8 cellular contexts compared by ENCODE assay signal in the genomic region with DNA sequence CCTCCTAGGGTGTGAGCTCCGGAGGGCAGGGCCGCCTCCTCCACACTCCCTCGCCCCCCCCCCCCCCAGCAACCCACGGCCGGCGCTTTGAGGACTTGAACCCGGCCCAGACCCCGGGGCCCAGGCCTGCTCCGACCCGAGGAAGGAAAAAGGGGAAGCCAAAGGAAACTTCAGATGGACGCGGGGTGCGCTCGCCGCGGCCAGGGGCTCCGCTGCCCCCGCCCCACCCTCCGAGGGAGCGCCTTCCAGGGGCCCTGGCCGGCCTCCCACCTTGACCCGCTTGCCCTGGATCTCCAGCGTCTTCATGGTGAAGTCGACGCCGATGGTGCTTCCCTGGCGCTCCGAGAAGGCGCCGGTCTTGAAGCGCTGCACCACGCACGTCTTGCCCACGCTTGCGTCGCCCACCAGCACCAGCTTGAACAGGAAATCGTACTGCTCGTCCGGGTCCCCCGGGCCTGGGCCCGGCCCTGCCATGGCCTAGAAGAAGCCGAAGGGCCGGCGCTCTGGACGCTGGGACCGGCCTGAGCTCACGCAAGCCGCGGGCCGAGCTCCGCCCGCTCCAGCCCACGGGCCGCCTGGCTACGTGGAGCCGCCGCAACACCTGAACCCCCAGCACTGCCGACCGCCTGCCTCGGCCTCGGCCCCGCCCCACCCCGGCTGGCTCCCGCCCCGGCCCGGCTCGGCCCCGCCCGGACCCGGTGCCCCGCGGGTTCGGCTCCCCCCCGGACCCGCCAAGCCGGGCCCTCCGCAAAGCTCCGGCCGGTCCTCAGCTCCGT. TPM values are rescaled to one million over a fixed set of nuclear protein-coding genes. Genes with fewer than 3 reads are reported as not detected.
DNase-seq lines count a peak whose midpoint lies in the region; ATAC-seq, FAIRE-seq and TF ChIP-seq lines count a peak whose summit lies in the region.

No MANE protein-coding gene starts in this region.

- H3K36me3 ChIP-seq in bronchial epithelial cell (ENCODE audit: control insufficient read depth, insufficient read depth, low read length) (peaks cover 5% of the 10 kb centered on the region), stomach smooth muscle (ENCODE audit: control insufficient read depth in 2 of 2, insufficient read depth in 2 of 2, low read length in 2 of 2) (peaks cover 0 to 2% of the 10 kb centered on the region in 2 donors)

- peak overlapping the region; percentile 74 to 76 for H3K9ac ChIP-seq in stomach smooth muscle (ENCODE audit: low read length in 2 of 2)

- FAIRE-seq in bronchial epithelial cell (lab: Jason Lieb, UNC), result no peak

- TF ChIP-seq CTCF in HFF-Myc (IDR thresholded peaks at IDR 0.05; ENCODE audit: low read depth, low read length, missing control alignments) (no peak), bronchial epithelial cell (IDR thresholded peaks at IDR 0.05; ENCODE audit: insufficient read depth, low read length, severe bottlenecking) (no peak)

- ATAC-seq in SK-N-SH treated with all-trans-retinoic acid at 6 μM for 48 hours, result peak; percentile 24; the same call in 2 of the 3 replicates
- peak; percentile 68 for ATAC-seq in left lobe of liver
- no peak for ATAC-seq in GM18873 (IDR thresholded peaks at IDR 0.05; ENCODE audit: low FRiP score, unreplicated experiment)
- ATAC-seq in GM18868 (IDR thresholded peaks at IDR 0.05; ENCODE audit: unreplicated experiment), result no peak

- H3K4me3 ChIP-seq in HFF-Myc (replicated peaks; ENCODE audit: low read depth, low read length), result peak overlapping the region; percentile 70
- peak overlapping the region; percentile 69 for H3K4me3 ChIP-seq in bronchial epithelial cell (ENCODE audit: low read depth, low read length)
- H3K4me3 ChIP-seq in stomach smooth muscle (ENCODE audit: low read length in 2 of 2), result peak overlapping the region; percentile 64 to 86

- no peaks in the 10 kb centered on the region for H3K9me3 ChIP-seq in stomach smooth muscle (ENCODE audit: control insufficient read depth in 2 of 2, low read length in 2 of 2)

- peaks cover 32% of the 10 kb centered on the region for H3K4me1 ChIP-seq in stomach smooth muscle (ENCODE audit: control insufficient read depth, insufficient read depth, low read length)

- H3K27ac ChIP-seq in stomach smooth muscle (ENCODE audit: low read length), result peak overlapping the region; percentile 80

- H3K27me3 ChIP-seq in bronchial epithelial cell (ENCODE audit: control insufficient read depth, insufficient read depth, low read length), result no peaks in the 10 kb centered on the region
- H3K27me3 ChIP-seq in stomach smooth muscle (ENCODE audit: control insufficient read depth in 1 of 2, insufficient read depth in 2 of 2, low read length in 2 of 2), result no peaks in the 10 kb centered on the region

- DNase-seq in DMS53 (lab: John Stamatoyannopoulos, UW), result peak; percentile 31
- DNase-seq in HFF-Myc (ENCODE audit: extremely low read depth, low read depth), result no peak
- DNase-seq in bronchial epithelial cell (ENCODE audit: low read depth), result no peak
- DNase-seq in left lobe of liver (ENCODE audit: low spot score), result no peak

TF ChIP-seq in SK-N-SH treated with all-trans-retinoic acid at 6 μM for 48 hours, 23 proteins besides CTCF, POLR2A, EP300 and RAD21:
- TF ChIP-seq, protein P1, sequence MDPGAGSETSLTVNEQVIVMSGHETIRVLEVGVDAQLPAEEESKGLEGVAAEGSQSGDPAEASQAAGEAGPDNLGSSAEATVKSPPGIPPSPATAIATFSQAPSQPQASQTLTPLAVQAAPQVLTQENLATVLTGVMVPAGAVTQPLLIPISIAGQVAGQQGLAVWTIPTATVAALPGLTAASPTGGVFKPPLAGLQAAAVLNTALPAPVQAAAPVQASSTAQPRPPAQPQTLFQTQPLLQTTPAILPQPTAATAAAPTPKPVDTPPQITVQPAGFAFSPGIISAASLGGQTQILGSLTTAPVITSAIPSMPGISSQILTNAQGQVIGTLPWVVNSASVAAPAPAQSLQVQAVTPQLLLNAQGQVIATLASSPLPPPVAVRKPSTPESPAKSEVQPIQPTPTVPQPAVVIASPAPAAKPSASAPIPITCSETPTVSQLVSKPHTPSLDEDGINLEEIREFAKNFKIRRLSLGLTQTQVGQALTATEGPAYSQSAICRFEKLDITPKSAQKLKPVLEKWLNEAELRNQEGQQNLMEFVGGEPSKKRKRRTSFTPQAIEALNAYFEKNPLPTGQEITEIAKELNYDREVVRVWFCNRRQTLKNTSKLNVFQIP (CRISPR knock-in tag; IDR thresholded peaks at IDR 0.05; ENCODE audit: borderline replicate concordance, low read depth), result no peak
- TF ChIP-seq BACH2 (CRISPR knock-in tag; IDR thresholded peaks at IDR 0.05; ENCODE audit: borderline replicate concordance) (no peak), TOX (CRISPR knock-in tag; IDR thresholded peaks at IDR 0.05; ENCODE audit: borderline replicate concordance) (no peak), CSDC2 (CRISPR knock-in tag; IDR thresholded peaks at IDR 0.05) (no peak), ESRRG (CRISPR knock-in tag; IDR thresholded peaks at IDR 0.05) (no peak), OSR1 (CRISPR knock-in tag; IDR thresholded peaks at IDR 0.05) (no peak), GLIS3 (CRISPR knock-in tag; IDR thresholded peaks at IDR 0.05) (no peak)
- TF ChIP-seq, protein P2, sequence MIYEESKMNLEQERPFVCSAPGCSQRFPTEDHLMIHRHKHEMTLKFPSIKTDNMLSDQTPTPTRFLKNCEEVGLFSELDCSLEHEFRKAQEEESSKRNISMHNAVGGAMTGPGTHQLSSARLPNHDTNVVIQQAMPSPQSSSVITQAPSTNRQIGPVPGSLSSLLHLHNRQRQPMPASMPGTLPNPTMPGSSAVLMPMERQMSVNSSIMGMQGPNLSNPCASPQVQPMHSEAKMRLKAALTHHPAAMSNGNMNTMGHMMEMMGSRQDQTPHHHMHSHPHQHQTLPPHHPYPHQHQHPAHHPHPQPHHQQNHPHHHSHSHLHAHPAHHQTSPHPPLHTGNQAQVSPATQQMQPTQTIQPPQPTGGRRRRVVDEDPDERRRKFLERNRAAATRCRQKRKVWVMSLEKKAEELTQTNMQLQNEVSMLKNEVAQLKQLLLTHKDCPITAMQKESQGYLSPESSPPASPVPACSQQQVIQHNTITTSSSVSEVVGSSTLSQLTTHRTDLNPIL (CRISPR knock-in tag; IDR thresholded peaks at IDR 0.05; ENCODE audit: low read depth), result no peak
- TF ChIP-seq, protein P3, sequence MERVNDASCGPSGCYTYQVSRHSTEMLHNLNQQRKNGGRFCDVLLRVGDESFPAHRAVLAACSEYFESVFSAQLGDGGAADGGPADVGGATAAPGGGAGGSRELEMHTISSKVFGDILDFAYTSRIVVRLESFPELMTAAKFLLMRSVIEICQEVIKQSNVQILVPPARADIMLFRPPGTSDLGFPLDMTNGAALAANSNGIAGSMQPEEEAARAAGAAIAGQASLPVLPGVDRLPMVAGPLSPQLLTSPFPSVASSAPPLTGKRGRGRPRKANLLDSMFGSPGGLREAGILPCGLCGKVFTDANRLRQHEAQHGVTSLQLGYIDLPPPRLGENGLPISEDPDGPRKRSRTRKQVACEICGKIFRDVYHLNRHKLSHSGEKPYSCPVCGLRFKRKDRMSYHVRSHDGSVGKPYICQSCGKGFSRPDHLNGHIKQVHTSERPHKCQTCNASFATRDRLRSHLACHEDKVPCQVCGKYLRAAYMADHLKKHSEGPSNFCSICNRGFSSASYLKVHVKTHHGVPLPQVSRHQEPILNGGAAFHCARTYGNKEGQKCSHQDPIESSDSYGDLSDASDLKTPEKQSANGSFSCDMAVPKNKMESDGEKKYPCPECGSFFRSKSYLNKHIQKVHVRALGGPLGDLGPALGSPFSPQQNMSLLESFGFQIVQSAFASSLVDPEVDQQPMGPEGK (CRISPR knock-in tag; IDR thresholded peaks at IDR 0.05; ENCODE audit: borderline replicate concordance), result no peak

RNA-seq across cellular contexts. Expression of a gene that starts 0.4 kb away (rescaled TPM):
- total RNA-seq in bronchial epithelial cell (15.0 and 18.6 TPM in 2 replicates), left lobe of liver (38.1 TPM)

RNA-seq across cellular contexts. Expression of a gene that starts 39.7 kb away (rescaled TPM):
- total RNA-seq in bronchial epithelial cell (11.3 and 19.1 TPM in 2 replicates), left lobe of liver (8.5 TPM)

Comparison
In these comparisons a context has a peak if more than half of its experiments do, and no peak if none do; other contexts are left out.
1. ATAC-seq: peak in SK-N-SH treated with all-trans-retinoic acid at 6 μM for 48 hours (single experiment) and left lobe of liver (single experiment); none in GM18873 (single experiment) and GM18868 (single experiment).
2. Peak in every context shown above with its lines, with median percentiles within 50 percentile points of each other: H3K4me3 ChIP-seq.